ENCODE assay signal across 16 cellular contexts in the genomic region with DNA sequence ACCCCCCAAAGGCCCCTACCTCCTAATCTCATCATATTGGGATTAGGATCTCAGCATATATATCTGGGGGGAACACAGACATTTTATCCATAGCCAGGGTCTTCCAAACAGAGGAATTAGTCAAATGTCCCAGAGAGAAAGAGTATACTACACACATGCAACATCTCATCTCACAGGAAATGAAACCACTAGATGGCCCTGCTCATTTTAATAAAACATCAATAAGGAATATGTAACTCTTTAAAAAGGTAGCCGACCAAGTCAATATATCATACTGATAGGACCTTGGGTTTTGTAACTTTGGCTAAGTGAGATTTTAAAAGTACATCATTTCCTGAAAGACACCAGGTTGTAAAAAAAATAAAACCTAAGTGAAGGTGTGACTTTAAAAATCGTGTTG. TPM values are rescaled to one million over a fixed set of nuclear protein-coding genes. Genes with fewer than 3 reads are reported as not detected.
DNase-seq lines count a peak whose midpoint lies in the region; ATAC-seq, FAIRE-seq and TF ChIP-seq lines count a peak whose summit lies in the region.
"Had no signal": no experiment of that assay in that cellular context is flagged by ENCODE, and none has a peak within 500 bp of the region (broad histone marks: within the 10 kb centered on the region; RNA-seq: fewer than 3 reads in every experiment).

No MANE protein-coding gene starts in this region.

- H3K4me3 Mint-ChIP-seq in HFFc6 = no peak overlapping the region
- H3K4me3 Mint-ChIP-seq in CD8-positive, alpha-beta T cell = no peak overlapping the region

- dilution Hi-C loops in keratinocyte (cut with MboI; ENCODE audit: extremely low pct_ligation_motif_present, low sequenced_read_pairs) = no loop called here

- peak overlapping the region; percentile 21 for H2AFZ ChIP-seq in keratinocyte (ENCODE audit: control insufficient read depth, low read length)

- no peaks in the 10 kb centered on the region; the same call in 1 of the 2 replicates for H3K27me3 Mint-ChIP-seq in HFFc6 (ENCODE audit: insufficient read depth)
- H3K27me3 Mint-ChIP-seq in CD8-positive, alpha-beta T cell (ENCODE audit: low read depth) = peaks cover 33% of the 10 kb centered on the region

- intact Hi-C loops in Panc1 (cut with micrococcal nuclease; ENCODE audit: unreplicated experiment) = no loop called here
- intact Hi-C loops in CD8-positive, alpha-beta T cell (cut with DNase I, micrococcal nuclease) = no loop called here

- no peaks in the 10 kb centered on the region for H3K79me2 ChIP-seq in keratinocyte (ENCODE audit: control insufficient read depth, insufficient read depth, low read length)

- H3K27me3 ChIP-seq in AG04450 (ENCODE audit: control insufficient read depth, insufficient read depth, low read length) = no peaks in the 10 kb centered on the region
- H3K27me3 ChIP-seq in Panc1 (ENCODE audit: control insufficient read depth, insufficient read depth, low read length) = no peaks in the 10 kb centered on the region
- H3K27me3 ChIP-seq in keratinocyte (ENCODE audit: control insufficient read depth, extremely low read depth, insufficient read depth, low read length) = no peaks in the 10 kb centered on the region
- peaks cover 3% of the 10 kb centered on the region for H3K27me3 ChIP-seq in CD8-positive, alpha-beta T cell (ENCODE audit: insufficient read depth, low read length)
- H3K27me3 ChIP-seq: BLaER1 treated with 17β-estradiol and CSF1 and Interleukin-3, amounts not matched to agents 10 nM and 100 nM had no signal

- TF ChIP-seq CTCF in AG04450 (IDR thresholded peaks at IDR 0.05; ENCODE audit: low read depth, low read length) (0 out of 2 replicates have a peak, but pooled peaks have one; percentile 2), HFFc6 (IDR thresholded peaks at IDR 0.05) (peak; percentile 29; the same call in 1 of the 2 replicates), Panc1 (IDR thresholded peaks at IDR 0.05) (peak; percentile 38; the same call in 1 of the 2 replicates), keratinocyte (optimal IDR thresholded peaks at IDR 0.05 in 1 of 3, IDR thresholded peaks at IDR 0.05 in 1 of 3, conservative IDR thresholded peaks at IDR 0.05 in 1 of 3; ENCODE audit: extremely low read depth in 1 of 3, insufficient read depth in 2 of 3, low read length in 3 of 3) (peak in 1 of 3 experiments; percentile 11)
- no peak for TF ChIP-seq CTCF in CD8-positive, alpha-beta T cell (IDR thresholded peaks at IDR 0.05)

- H3K9me3 ChIP-seq in AG04450 (ENCODE audit: control insufficient read depth, insufficient read depth, low read length) (no peaks in the 10 kb centered on the region; the same call in 1 of the 2 replicates), Panc1 (ENCODE audit: control insufficient read depth, insufficient read depth, low read depth, low read length) (peaks cover 22% of the 10 kb centered on the region), keratinocyte (ENCODE audit: control insufficient read depth, low read depth, low read length) (peaks cover 2% of the 10 kb centered on the region)
- no peaks in the 10 kb centered on the region for H3K9me3 ChIP-seq in CD8-positive, alpha-beta T cell (ENCODE audit: low read length)

- no peaks in the 10 kb centered on the region for H3K9me1 ChIP-seq in keratinocyte (ENCODE audit: control insufficient read depth, extremely low read depth, insufficient read depth, low read length)

- H3K4me3 ChIP-seq in AG04450 (ENCODE audit: low read depth, low read length) = no peak overlapping the region
- H3K4me3 ChIP-seq in Panc1 (ENCODE audit: low read depth in 2 of 2, low read length in 2 of 2) = no peak overlapping the region
- H3K4me3 ChIP-seq in keratinocyte (ENCODE audit: control insufficient read depth in 2 of 3, extremely low read depth in 1 of 3, insufficient read depth in 2 of 3, low read depth in 1 of 3, low read length in 3 of 3) = no peak overlapping the region
- no peak overlapping the region for H3K4me3 ChIP-seq in CD8-positive, alpha-beta T cell (ENCODE audit: low read depth, low read length)
- H3K4me3 ChIP-seq: BLaER1 treated with 17β-estradiol and CSF1 and Interleukin-3, amounts not matched to agents 10 nM and 100 nM had no signal

- H3K27ac ChIP-seq in AG04450 (ENCODE audit: low read depth, low read length) (no peak overlapping the region), Panc1 (ENCODE audit: low read length) (peak overlapping the region; percentile 67; the same call in 1 of the 2 replicates), keratinocyte (ENCODE audit: control insufficient read depth, insufficient read depth, low read length) (peak overlapping the region; percentile 2)
- H3K27ac ChIP-seq in CD8-positive, alpha-beta T cell (ENCODE audit: low read depth, low read length) = no peak overlapping the region
- H3K27ac ChIP-seq: BLaER1 treated with 17β-estradiol and CSF1 and Interleukin-3, amounts not matched to agents 10 nM and 100 nM had no signal

- DNase-seq in AG04450 (ENCODE audit: low read depth, low spot score) (no peak), HFFc6 (no peak), Panc1 (ENCODE audit: low read depth, low spot score) (no peak), keratinocyte (ENCODE audit: low read depth, low spot score) (no peak), retina (no peak)
- DNase-seq in CD8-positive, alpha-beta T cell = no peak
- DNase-seq: GDM1, NCI-H146, NCI-H2081 treated with DMSO at 0.1 percent for 48 hours, NCI-H510A, SIG-M5 had no signal

- FAIRE-seq in keratinocyte (lab: Jason Lieb, UNC) = peak; percentile 34
- FAIRE-seq: GM19239, H1 had no signal

- no peaks in the 10 kb centered on the region for H3K36me3 ChIP-seq in Panc1 (ENCODE audit: control insufficient read depth, insufficient read depth, low read length)
- H3K36me3 ChIP-seq in keratinocyte (ENCODE audit: control insufficient read depth in 2 of 2, extremely low read depth in 1 of 2, insufficient read depth in 2 of 2, low read length in 2 of 2) = peaks cover 0 to 1% of the 10 kb centered on the region in 2 experiments
- no peaks in the 10 kb centered on the region for H3K36me3 ChIP-seq in CD8-positive, alpha-beta T cell (ENCODE audit: insufficient read depth, low read length)
- H3K36me3 ChIP-seq: BLaER1 treated with 17β-estradiol and CSF1 and Interleukin-3, amounts not matched to agents 10 nM and 100 nM had no signal

- H3K4me1 ChIP-seq in Panc1 (ENCODE audit: control insufficient read depth, insufficient read depth, low read length) = peaks cover 11% of the 10 kb centered on the region
- H3K4me1 ChIP-seq in keratinocyte (ENCODE audit: control insufficient read depth, extremely low read depth, insufficient read depth, low read length) = peaks cover 25% of the 10 kb centered on the region
- H3K4me1 ChIP-seq in CD8-positive, alpha-beta T cell (ENCODE audit: insufficient read depth, low read length) = no peaks in the 10 kb centered on the region
- H3K4me1 ChIP-seq: BLaER1 treated with 17β-estradiol and CSF1 and Interleukin-3, amounts not matched to agents 10 nM and 100 nM had no signal

- H3K9ac ChIP-seq in keratinocyte (ENCODE audit: control insufficient read depth, extremely low read depth, insufficient read depth, low read length) = no peak overlapping the region
- H3K9ac ChIP-seq: BLaER1 treated with 17β-estradiol and CSF1 and Interleukin-3, amounts not matched to agents 10 nM and 100 nM had no signal

- no TSS peak for BruUV-seq in Panc1 (replicated peaks; lab: Mats Ljungman, UMichigan)

- POLR2A ChIA-PET in AG04450 (lab: Yijun Ruan, JAX) = no interaction called here
- POLR2A ChIA-PET in Panc1 (lab: Charles Lee) = no interaction called here
- POLR2A ChIA-PET in CD8-positive, alpha-beta T cell (lab: Charles Lee) = no interaction called here

- H4K20me1 ChIP-seq in keratinocyte (ENCODE audit: control insufficient read depth, extremely low read depth, insufficient read depth, low read length) = no peaks in the 10 kb centered on the region
- H4K20me1 ChIP-seq: BLaER1 treated with 17β-estradiol and CSF1 and Interleukin-3, amounts not matched to agents 10 nM and 100 nM had no signal

- CTCF ChIA-PET in AG04450 (lab: Charles Lee) = no interaction called here
- CTCF ChIA-PET in Panc1 (lab: Charles Lee) = no interaction called here
- CTCF ChIA-PET in CD8-positive, alpha-beta T cell (lab: Charles Lee) = no interaction called here

- H3K27ac Mint-ChIP-seq in HFFc6 = no peak overlapping the region
- no peak overlapping the region for H3K27ac Mint-ChIP-seq in CD8-positive, alpha-beta T cell

- H3K4me1 Mint-ChIP-seq in HFFc6 (ENCODE audit: low read depth) = peaks cover 55% of the 10 kb centered on the region
- no peaks in the 10 kb centered on the region for H3K4me1 Mint-ChIP-seq in CD8-positive, alpha-beta T cell (ENCODE audit: low read depth)

- no peak for ATAC-seq in Panc1
- no peak for ATAC-seq in HG03354 (IDR thresholded peaks at IDR 0.05; ENCODE audit: poor library complexity, severe bottlenecking, unreplicated experiment)
- no peak for ATAC-seq in HG03521 (IDR thresholded peaks at IDR 0.05; ENCODE audit: unreplicated experiment)
- no peak for ATAC-seq in CD8-positive, alpha-beta T cell

- H3K4me2 ChIP-seq in keratinocyte (ENCODE audit: control insufficient read depth, extremely low read depth, insufficient read depth, low read depth, low read length) = peak overlapping the region; percentile 18
- H3K4me2 ChIP-seq: BLaER1 treated with 17β-estradiol and CSF1 and Interleukin-3, amounts not matched to agents 10 nM and 100 nM had no signal

- in situ Hi-C loops in Panc1 (cut with HindIII; ENCODE audit: low pct_unique_long_range_greater_than_20kb, low sequenced_read_pairs) = no loop called here

- H3K9me3 Mint-ChIP-seq in HFFc6 = no peaks in the 10 kb centered on the region
- H3K9me3 Mint-ChIP-seq in CD8-positive, alpha-beta T cell = peaks cover 3% of the 10 kb centered on the region

- peaks cover 7% of the 10 kb centered on the region for H3K36me3 Mint-ChIP-seq in HFFc6 (ENCODE audit: low read depth)
- H3K36me3 Mint-ChIP-seq in CD8-positive, alpha-beta T cell = no peaks in the 10 kb centered on the region

RNA-seq across cellular contexts. Expression of gene THSD4, which starts 45.6 kb away (rescaled TPM):
- polyA plus RNA-seq in AG04450 (2011; rRNA removed) (45.8 and 57.2 TPM in 2 replicates), keratinocyte (24.5 to 37.0 TPM (median 25.3 TPM) in 3 replicates)
- polyA minus RNA-seq in AG04450 (2011; rRNA and poly(A)+ RNA removed) = 87.6 and 111 TPM in 2 replicates
- 10 to 100 TPM; 32.7 to 39.1 (median 36.4) TPM for total RNA-seq in HFFc6 (2021; fragmentation: NEBNext Ultra II Directional; extraction: Animal tissue kit (Norgen Biotek cat#: 25700))
- 65.4 TPM for total RNA-seq in Panc1 (2021; ENCODE audit: unreplicated experiment)
- polyA plus RNA-seq in Panc1 (2012; ENCODE audit: insufficient read length) = 51.1 TPM
- polyA plus RNA-seq in keratinocyte (2011; ENCODE audit: low read depth) = 17.6 TPM
- polyA plus RNA-seq in keratinocyte (2011; cell fraction: cytosol; rRNA removed) = 15.4 and 18.0 TPM in 2 replicates
- 110 and 134 TPM in 2 replicates for polyA plus RNA-seq in keratinocyte (2011; cell fraction: nucleus; rRNA removed)
- polyA plus RNA-seq in keratinocyte (2012; ENCODE audit: low replicate concordance) = 20.1 and 59.2 TPM in 2 replicates
- 60.2 to 89.9 TPM (median 67.0 TPM) in 3 replicates for polyA minus RNA-seq in keratinocyte
- polyA minus RNA-seq in keratinocyte (2011; cell fraction: cytosol; rRNA and poly(A)+ RNA removed) = 49.9 TPM
- polyA minus RNA-seq in keratinocyte (2011; cell fraction: nucleus; rRNA and poly(A)+ RNA removed) = 173 and 249 TPM in 2 replicates
- total RNA-seq in CD8-positive, alpha-beta T cell = not detected

Comparison
In these comparisons a context has a peak if more than half of its experiments do, and no peak if none do; other contexts are left out.
1. H3K27ac ChIP-seq: peak in Panc1 (single experiment) and keratinocyte (single experiment); none in AG04450 (single experiment) and CD8-positive, alpha-beta T cell (single experiment).
2. RNA of gene THSD4, which starts 45.6 kb away (total RNA-seq): 65.4 TPM in Panc1 (single experiment) and 32.7 to 39.1 TPM in HFFc6; not detected in CD8-positive, alpha-beta T cell; every median in the first group is over 10 times any median in the second.